In genomic region chr11:4544891-4545290, GRCh38 we compare ENCODE assay signal across 2 cellular contexts.
TF ChIP-seq lines count a peak whose summit lies in the region.

OR52M1 (plus strand) TSS chr11:4545191; CDS start chr11:4545191, 0 bp downstream.

TF ChIP-seq in liver, 16 proteins besides CTCF, POLR2A, EP300 and RAD21 (continued from another document):
- no peak for TF ChIP-seq REST (IDR thresholded peaks at IDR 0.05)
- TF ChIP-seq GABPA (IDR thresholded peaks at IDR 0.05 in 1 of 2, conservative IDR thresholded peaks at IDR 0.05 in 1 of 2): no peak
- no peak for TF ChIP-seq SP1 (IDR thresholded peaks at IDR 0.05)
- TF ChIP-seq ZBTB33 (IDR thresholded peaks at IDR 0.05): no peak
- no peak for TF ChIP-seq JUND (IDR thresholded peaks at IDR 0.05)
- TF ChIP-seq HNF4G (IDR thresholded peaks at IDR 0.05): no peak
- no peak for TF ChIP-seq EGR1 (IDR thresholded peaks at IDR 0.05; ENCODE audit: low read depth in 2 of 2)

TF ChIP-seq in HepG2, 621 proteins besides CTCF, POLR2A, EP300 and RAD21 (continued from another document):
- TF ChIP-seq NRL (CRISPR knock-in tag; IDR thresholded peaks at IDR 0.05; ENCODE audit: borderline replicate concordance) (no peak), CHD2 (IDR thresholded peaks at IDR 0.05; ENCODE audit: low read depth, low read length) (no peak), ZNF713 (CRISPR knock-in tag; IDR thresholded peaks at IDR 0.05) (no peak)
TF ChIP-seq in HepG2: peak in this region for 0.
